In the genomic region with DNA sequence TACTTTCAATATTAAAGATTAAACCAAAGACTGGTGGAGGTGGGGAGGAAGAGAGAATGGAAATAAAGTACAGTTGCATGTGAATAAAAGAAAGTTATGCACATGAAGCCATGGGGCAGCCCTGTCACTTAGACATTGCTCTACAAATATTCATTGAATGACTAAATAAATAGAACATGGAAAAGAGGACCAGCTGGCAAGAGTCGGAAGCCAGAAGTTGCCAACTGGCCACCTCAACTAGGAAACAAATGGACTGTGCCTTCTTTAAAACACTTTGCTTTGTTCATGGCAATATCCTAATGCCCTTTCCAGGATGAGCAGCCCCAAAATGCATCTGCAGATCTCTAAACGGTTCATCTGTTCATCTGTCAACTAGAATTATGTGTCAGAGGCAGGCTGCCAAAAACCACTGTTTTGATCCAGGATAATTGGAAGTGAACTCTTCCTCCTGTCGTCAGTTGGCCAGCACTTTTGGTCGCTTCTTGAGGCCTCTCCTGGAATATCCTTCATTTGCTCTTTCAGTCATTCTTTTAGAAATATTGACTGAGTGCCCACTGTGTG, we compare ENCODE assay signal across 2 cellular contexts.
TF ChIP-seq lines count a peak whose summit lies in the region.

No MANE protein-coding gene starts in this region.

TF ChIP-seq in liver, 16 proteins besides CTCF, POLR2A, EP300 and RAD21 (continued from another document):
- TF ChIP-seq, protein P1, sequence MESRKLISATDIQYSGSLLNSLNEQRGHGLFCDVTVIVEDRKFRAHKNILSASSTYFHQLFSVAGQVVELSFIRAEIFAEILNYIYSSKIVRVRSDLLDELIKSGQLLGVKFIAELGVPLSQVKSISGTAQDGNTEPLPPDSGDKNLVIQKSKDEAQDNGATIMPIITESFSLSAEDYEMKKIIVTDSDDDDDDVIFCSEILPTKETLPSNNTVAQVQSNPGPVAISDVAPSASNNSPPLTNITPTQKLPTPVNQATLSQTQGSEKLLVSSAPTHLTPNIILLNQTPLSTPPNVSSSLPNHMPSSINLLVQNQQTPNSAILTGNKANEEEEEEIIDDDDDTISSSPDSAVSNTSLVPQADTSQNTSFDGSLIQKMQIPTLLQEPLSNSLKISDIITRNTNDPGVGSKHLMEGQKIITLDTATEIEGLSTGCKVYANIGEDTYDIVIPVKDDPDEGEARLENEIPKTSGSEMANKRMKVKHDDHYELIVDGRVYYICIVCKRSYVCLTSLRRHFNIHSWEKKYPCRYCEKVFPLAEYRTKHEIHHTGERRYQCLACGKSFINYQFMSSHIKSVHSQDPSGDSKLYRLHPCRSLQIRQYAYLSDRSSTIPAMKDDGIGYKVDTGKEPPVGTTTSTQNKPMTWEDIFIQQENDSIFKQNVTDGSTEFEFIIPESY (IDR thresholded peaks at IDR 0.05): no peak

TF ChIP-seq in HepG2, 621 proteins besides CTCF, POLR2A, EP300 and RAD21 (continued from another document):
- TF ChIP-seq, protein P2, sequence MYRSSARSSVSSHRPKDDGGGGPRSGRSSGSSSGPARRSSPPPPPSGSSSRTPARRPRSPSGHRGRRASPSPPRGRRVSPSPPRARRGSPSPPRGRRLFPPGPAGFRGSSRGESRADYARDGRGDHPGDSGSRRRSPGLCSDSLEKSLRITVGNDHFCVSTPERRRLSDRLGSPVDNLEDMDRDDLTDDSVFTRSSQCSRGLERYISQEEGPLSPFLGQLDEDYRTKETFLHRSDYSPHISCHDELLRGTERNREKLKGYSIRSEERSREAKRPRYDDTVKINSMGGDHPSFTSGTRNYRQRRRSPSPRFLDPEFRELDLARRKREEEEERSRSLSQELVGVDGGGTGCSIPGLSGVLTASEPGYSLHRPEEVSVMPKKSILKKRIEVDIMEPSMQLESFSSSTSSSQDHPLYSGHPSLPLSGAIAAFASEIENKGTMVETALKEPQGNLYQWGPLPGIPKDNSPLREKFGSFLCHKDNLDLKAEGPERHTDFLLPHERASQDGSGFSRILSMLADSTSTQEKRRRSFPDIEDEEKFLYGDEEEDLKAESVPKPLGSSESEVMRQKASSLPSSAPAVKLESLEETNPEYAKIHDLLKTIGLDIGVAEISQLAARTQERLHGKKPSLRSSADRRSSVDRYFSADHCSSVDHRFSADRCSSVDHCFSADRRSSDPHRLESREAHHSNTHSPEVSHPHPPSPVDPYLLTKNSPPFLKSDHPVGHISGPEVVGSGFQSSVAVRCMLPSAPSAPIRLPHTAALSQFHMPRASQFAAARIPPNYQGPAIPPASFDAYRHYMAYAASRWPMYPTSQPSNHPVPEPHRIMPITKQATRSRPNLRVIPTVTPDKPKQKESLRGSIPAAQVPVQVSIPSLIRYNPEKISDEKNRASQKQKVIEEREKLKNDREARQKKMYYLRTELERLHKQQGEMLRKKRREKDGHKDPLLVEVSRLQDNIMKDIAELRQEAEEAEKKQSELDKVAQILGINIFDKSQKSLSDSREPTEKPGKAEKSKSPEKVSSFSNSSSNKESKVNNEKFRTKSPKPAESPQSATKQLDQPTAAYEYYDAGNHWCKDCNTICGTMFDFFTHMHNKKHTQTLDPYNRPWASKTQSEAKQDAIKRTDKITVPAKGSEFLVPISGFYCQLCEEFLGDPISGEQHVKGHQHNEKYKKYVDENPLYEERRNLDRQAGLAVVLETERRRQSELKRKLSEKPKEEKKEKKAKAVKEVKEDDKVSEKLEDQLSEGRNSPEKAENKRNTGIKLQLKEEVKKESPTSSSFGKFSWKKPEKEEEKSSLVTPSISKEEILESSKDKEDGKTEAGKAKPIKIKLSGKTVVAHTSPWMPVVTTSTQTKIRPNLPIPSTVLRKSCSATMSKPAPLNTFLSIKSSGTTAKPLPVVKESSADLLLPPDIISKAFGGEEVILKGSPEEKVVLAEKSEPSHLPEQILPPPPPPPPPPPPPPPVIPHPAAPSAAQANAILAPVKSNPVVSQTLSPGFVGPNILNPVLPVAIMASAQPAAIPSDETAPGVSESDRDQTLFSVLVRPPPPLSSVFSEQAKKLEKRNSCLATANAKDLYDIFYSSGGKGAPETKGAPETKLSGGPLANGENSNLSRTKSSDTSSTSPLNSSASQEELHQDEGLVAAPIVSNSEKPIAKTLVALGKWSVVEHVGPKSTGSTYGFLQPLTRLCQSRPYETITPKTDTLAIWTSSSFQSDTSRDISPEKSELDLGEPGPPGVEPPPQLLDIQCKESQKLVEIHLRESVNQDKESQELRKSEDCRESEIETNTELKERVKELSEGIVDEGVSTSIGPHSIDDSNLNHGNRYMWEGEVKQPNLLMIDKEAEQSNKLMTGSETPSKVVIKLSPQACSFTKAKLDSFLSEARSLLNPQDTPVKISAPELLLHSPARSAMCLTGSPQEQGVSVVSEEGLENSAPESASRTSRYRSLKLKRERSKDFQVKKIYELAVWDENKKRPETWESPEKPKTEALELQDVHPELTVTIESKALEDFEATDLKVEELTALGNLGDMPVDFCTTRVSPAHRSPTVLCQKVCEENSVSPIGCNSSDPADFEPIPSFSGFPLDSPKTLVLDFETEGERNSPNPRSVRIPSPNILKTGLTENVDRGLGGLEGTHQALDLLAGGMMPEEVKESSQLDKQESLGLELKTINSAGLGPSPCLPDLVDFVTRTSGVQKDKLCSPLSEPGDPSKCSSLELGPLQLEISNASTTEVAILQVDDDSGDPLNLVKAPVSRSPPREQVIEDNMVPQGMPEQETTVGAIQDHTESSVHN (CRISPR knock-in tag; IDR thresholded peaks at IDR 0.05): no peak
